10 cellular contexts compared by ENCODE assay signal in the genomic region with DNA sequence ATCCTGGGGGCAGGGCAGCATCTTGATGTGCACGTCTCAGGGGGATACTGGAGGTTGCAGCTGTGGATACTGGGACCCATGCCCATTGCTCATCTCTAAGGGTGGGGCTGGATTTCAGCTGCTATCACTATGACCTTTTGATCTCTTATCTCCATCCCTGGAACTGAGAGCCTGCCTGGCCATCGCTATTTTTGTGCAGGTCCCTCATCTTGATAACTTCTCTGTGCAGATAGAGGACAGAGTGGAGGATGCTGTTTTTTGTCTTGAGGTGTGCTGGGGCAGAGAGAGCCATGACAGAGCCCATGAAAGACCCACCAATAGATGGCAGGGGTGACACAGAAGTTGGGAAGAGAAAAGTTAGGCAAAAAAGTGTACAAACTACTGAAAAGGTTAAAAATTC. TPM values are rescaled to one million over a fixed set of nuclear protein-coding genes. Genes with fewer than 3 reads are reported as not detected.
"Had no signal": no experiment of that assay in that cellular context is flagged by ENCODE, and none has a peak within 500 bp of the region (broad histone marks: within the 10 kb centered on the region; RNA-seq: fewer than 3 reads in every experiment).

No MANE protein-coding gene starts in this region.

- H3K36me3 ChIP-seq: HAP-1 had no signal

- H2AFZ ChIP-seq: GM23248 had no signal

- DNase-seq: GM23248, GOT3, H7, HFFc6, KG1 had no signal

- H3K9ac ChIP-seq: GM23248 had no signal

- H3K9me3 ChIP-seq: HAP-1 had no signal

- H3K4me3 Mint-ChIP-seq: HFFc6 had no signal

- ATAC-seq: HCT116, K562 had no signal

- H3K4me3 ChIP-seq: GM23248, HAP-1, K562 had no signal

- H3K27ac ChIP-seq: GM23248, HL-60 had no signal

- H3K27ac Mint-ChIP-seq: HFFc6 had no signal

- H3K4me1 ChIP-seq: HAP-1 had no signal

- H3K9me3 Mint-ChIP-seq: HFFc6 had no signal

RNA-seq across cellular contexts. Expression of a gene that starts 5.1 kb away (rescaled TPM):
- total RNA-seq: H4, H7, K562 had no signal
- polyA plus RNA-seq: K562 had no signal

RNA-seq across cellular contexts. Expression of a gene that starts 36.2 kb away (rescaled TPM):
- total RNA-seq: GM23248, HFFc6, K562 had no signal
- polyA plus RNA-seq: GM23248, K562 had no signal
